1 cellular context compared by ENCODE assay signal in genomic region chr13:98480915-98481510, GRCh38.
TF ChIP-seq lines count a peak whose summit lies in the region.

No MANE protein-coding gene starts in this region.

TF ChIP-seq in K562, 482 proteins besides CTCF, POLR2A, EP300 and RAD21 (continued from another document and continues in another):
- TF ChIP-seq JUN (IDR thresholded peaks at IDR 0.05; ENCODE audit: borderline replicate concordance, low read depth, low read length), result 0 out of 2 replicates have a peak, but pooled peaks have one; percentile 12
- TF ChIP-seq JUN (CRISPR knock-in tag; IDR thresholded peaks at IDR 0.05; ENCODE audit: borderline replicate concordance), result no peak
- TF ChIP-seq E2F3 (CRISPR knock-in tag; IDR thresholded peaks at IDR 0.05), result no peak
- TF ChIP-seq GTF2B (IDR thresholded peaks at IDR 0.05; ENCODE audit: extremely low read depth, insufficient read length), result no peak
- no peak for TF ChIP-seq TAF1 (IDR thresholded peaks at IDR 0.05; ENCODE audit: control insufficient read depth, extremely low read depth, insufficient read depth, low read length, severe bottlenecking)
- no peak for TF ChIP-seq HMG20B (CRISPR knock-in tag; IDR thresholded peaks at IDR 0.05)
- TF ChIP-seq ZNF398 (CRISPR knock-in tag; IDR thresholded peaks at IDR 0.05), result no peak
- no peak for TF ChIP-seq ZNF695 (CRISPR knock-in tag; IDR thresholded peaks at IDR 0.05)
- no peak for TF ChIP-seq SRSF7 (optimal IDR thresholded peaks at IDR 0.05; ENCODE audit: low read depth, low read length)
- no peak for TF ChIP-seq ZNF766 (CRISPR knock-in tag; conservative IDR thresholded peaks at IDR 0.05)
- TF ChIP-seq NEUROD1 (IDR thresholded peaks at IDR 0.05; ENCODE audit: borderline replicate concordance, low read depth, low read length, partially characterized antibody), result no peak
- TF ChIP-seq MTA2 (IDR thresholded peaks at IDR 0.05; ENCODE audit: low read depth), result no peak
- TF ChIP-seq DNMT1 (IDR thresholded peaks at IDR 0.05), result no peak
- TF ChIP-seq ZNF561 (CRISPR knock-in tag; conservative IDR thresholded peaks at IDR 0.05), result no peak
- TF ChIP-seq SMARCE1 (IDR thresholded peaks at IDR 0.05), result 0 out of 2 replicates have a peak, but pooled peaks have one; percentile 37
- TF ChIP-seq SNIP1 (IDR thresholded peaks at IDR 0.05; ENCODE audit: low read depth), result no peak
- no peak for TF ChIP-seq MIER1 (IDR thresholded peaks at IDR 0.05; ENCODE audit: low read depth)
- TF ChIP-seq FOXJ3 (CRISPR knock-in tag; IDR thresholded peaks at IDR 0.05), result no peak
- TF ChIP-seq MXD1 (CRISPR knock-in tag; IDR thresholded peaks at IDR 0.05; ENCODE audit: borderline replicate concordance, poor library complexity, severe bottlenecking), result no peak
- TF ChIP-seq C11orf30 (IDR thresholded peaks at IDR 0.05; ENCODE audit: low read depth), result peak; percentile 71
- TF ChIP-seq YY1 (IDR thresholded peaks at IDR 0.05; ENCODE audit: borderline replicate concordance in 1 of 3, control insufficient read depth in 1 of 3, extremely low read depth in 1 of 3, insufficient read depth in 3 of 3, insufficient read length in 1 of 3, insufficient replicate concordance in 2 of 3, low read depth in 1 of 3, low read length in 2 of 3), result peak in 1 of 3 experiments; percentile 29
- no peak for TF ChIP-seq CEBPZ (IDR thresholded peaks at IDR 0.05; ENCODE audit: borderline replicate concordance, low read depth, low read length)
- TF ChIP-seq MYBL2 (IDR thresholded peaks at IDR 0.05; ENCODE audit: low read depth), result no peak
- TF ChIP-seq MYBL2 (CRISPR knock-in tag; IDR thresholded peaks at IDR 0.05; ENCODE audit: borderline replicate concordance), result no peak
- TF ChIP-seq NR2C1 (IDR thresholded peaks at IDR 0.05), result no peak
- peak; percentile 19; the same call in 1 of the 2 replicates for TF ChIP-seq NR2C1 (tag; IDR thresholded peaks at IDR 0.05)
- TF ChIP-seq NFIX (CRISPR knock-in tag; IDR thresholded peaks at IDR 0.05; ENCODE audit: low read depth), result no peak
- TF ChIP-seq CBX3 (IDR thresholded peaks at IDR 0.05; ENCODE audit: borderline replicate concordance in 1 of 2, low read length in 2 of 2), result no peak
- no peak for TF ChIP-seq TFE3 (CRISPR knock-in tag; IDR thresholded peaks at IDR 0.05)
- no peak for TF ChIP-seq MTA3 (IDR thresholded peaks at IDR 0.05; ENCODE audit: borderline replicate concordance)
- TF ChIP-seq LARP7 (IDR thresholded peaks at IDR 0.05), result no peak
- TF ChIP-seq ZBED1 (IDR thresholded peaks at IDR 0.05), result no peak
- no peak for TF ChIP-seq NR2F6 (CRISPR knock-in tag; IDR thresholded peaks at IDR 0.05)
- TF ChIP-seq ZMIZ1 (IDR thresholded peaks at IDR 0.05; ENCODE audit: low read depth in 2 of 2, low read length in 2 of 2), result no peak
- peak; percentile 30; the same call in 1 of the 2 replicates for TF ChIP-seq JUND (IDR thresholded peaks at IDR 0.05; ENCODE audit: borderline replicate concordance, low read depth, low read length)
- 0 out of 3 replicates have a peak, but pooled peaks have one; percentile 15 for TF ChIP-seq JUND (tag; IDR thresholded peaks at IDR 0.05; ENCODE audit: borderline replicate concordance, low read depth, low read length)
- TF ChIP-seq MCM7 (IDR thresholded peaks at IDR 0.05), result no peak
- TF ChIP-seq EP400 (IDR thresholded peaks at IDR 0.05), result 0 out of 2 replicates have a peak, but pooled peaks have one; percentile 31
- TF ChIP-seq MCM5 (IDR thresholded peaks at IDR 0.05; ENCODE audit: low read depth), result no peak
- no peak for TF ChIP-seq E2F1 (CRISPR knock-in tag; IDR thresholded peaks at IDR 0.05)
- no peak for TF ChIP-seq SNAPC5 (CRISPR knock-in tag; IDR thresholded peaks at IDR 0.05)
- no peak for TF ChIP-seq NFATC3 (IDR thresholded peaks at IDR 0.05)
- TF ChIP-seq E2F8 (IDR thresholded peaks at IDR 0.05; ENCODE audit: low read depth, partially characterized antibody), result no peak
- TF ChIP-seq NCOR1 (IDR thresholded peaks at IDR 0.05), result no peak; the same call in 1 of the 2 replicates
- TF ChIP-seq UBTF (IDR thresholded peaks at IDR 0.05; ENCODE audit: borderline replicate concordance in 1 of 2, low read depth in 2 of 2, low read length in 2 of 2), result no peak
- TF ChIP-seq PHB (CRISPR knock-in tag; IDR thresholded peaks at IDR 0.05), result no peak
- TF ChIP-seq ETV6 (IDR thresholded peaks at IDR 0.05; ENCODE audit: borderline replicate concordance in 1 of 2, low read depth in 2 of 2, low read length in 1 of 2), result no peak
- no peak for TF ChIP-seq ETV6 (CRISPR knock-in tag; IDR thresholded peaks at IDR 0.05; ENCODE audit: borderline replicate concordance)
